Comparison of ENCODE assay signal across 28 cellular contexts in the genomic region with DNA sequence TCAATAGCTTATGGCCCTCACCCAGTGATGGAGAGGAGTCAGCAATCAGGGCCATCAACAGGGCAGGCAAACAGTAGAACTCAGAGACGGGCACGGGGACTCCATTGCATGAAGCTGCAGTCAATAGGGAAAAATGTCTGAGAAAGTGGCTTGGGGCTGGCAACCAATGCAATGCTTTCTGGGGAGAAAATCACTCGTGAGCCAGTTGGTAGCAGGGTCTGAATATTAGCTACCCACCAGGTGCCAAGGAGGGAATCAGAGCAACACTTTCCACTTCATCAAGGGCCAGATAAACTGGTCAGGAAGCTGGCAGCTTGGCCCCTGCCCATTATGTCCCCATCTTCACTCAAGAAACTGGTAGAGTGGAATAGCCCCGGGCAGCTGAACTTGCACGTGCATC.
"Had no signal": no experiment of that assay in that cellular context is flagged by ENCODE, and none has a peak within 500 bp of the region (broad histone marks: within the 10 kb centered on the region; RNA-seq: fewer than 3 reads in every experiment).

No MANE protein-coding gene starts in this region.

- H3K9me3 ChIP-seq: heart left ventricle, left ventricle myocardium inferior, mucosa of descending colon, right atrium auricular region, testis, thyroid gland, transverse colon, upper lobe of left lung, vagina had no signal

- H3K9me3 Mint-ChIP-seq: immature natural killer cell; naive thymus-derived CD8-positive, alpha-beta T cell; stimulated activated memory B cell treated with anti-CD40 and anti-IgM and Interleukin-4, amounts not matched to agents 10 μg/mL and 1 μg/mL and 100 μg/mL, for 72 hours; stimulated activated naive CD8-positive, alpha-beta T cell treated with anti-CD3 and anti-CD28 coated beads, Interleukin-15, amount 100 ng/mL, for 72 hours had no signal

- H3K36me3 ChIP-seq: right atrium auricular region, thyroid gland, transverse colon, vagina had no signal

- H3K27me3 Mint-ChIP-seq: progenitor cell of endocrine pancreas had no signal

- H3K36me3 Mint-ChIP-seq: immature natural killer cell; naive thymus-derived CD8-positive, alpha-beta T cell; stimulated activated memory B cell treated with anti-CD40 and anti-IgM and Interleukin-4, amounts not matched to agents 10 μg/mL and 1 μg/mL and 100 μg/mL, for 72 hours had no signal

- H3K4me3 ChIP-seq: heart left ventricle, left ventricle myocardium inferior, lung, mucosa of descending colon, right atrium auricular region, testis, thyroid gland, transverse colon, upper lobe of left lung, vagina had no signal

- H3K4me3 Mint-ChIP-seq: immature natural killer cell; naive thymus-derived CD8-positive, alpha-beta T cell; nephron; neural crest cell; stimulated activated memory B cell treated with anti-CD40 and anti-IgM and Interleukin-4, amounts not matched to agents 10 μg/mL and 1 μg/mL and 100 μg/mL, for 72 hours; stimulated activated naive CD8-positive, alpha-beta T cell treated with anti-CD3 and anti-CD28 coated beads, Interleukin-15, amount 100 ng/mL, for 72 hours had no signal

- H3K27ac ChIP-seq: heart left ventricle, left ventricle myocardium inferior, parathyroid adenoma, right atrium auricular region, testis, thyroid gland, transverse colon, upper lobe of left lung, vagina had no signal

- DNase-seq: heart left ventricle; hypothalamus; immature natural killer cell; left ventricle myocardium inferior; mesendoderm; midbrain; mucosa of descending colon; naive thymus-derived CD8-positive, alpha-beta T cell; nucleus accumbens; small intestine; stimulated activated CD4-positive, alpha-beta T cell treated with anti-CD3 and anti-CD28 coated beads, Interleukin-1b, Interleukin-23, amount 100 ng/mL, for 48 hours; stimulated activated CD4-positive, alpha-beta T cell treated with anti-CD3 and anti-CD28 coated beads, Interleukin-2, amount 100 ng/mL, for 48 hours; stimulated activated CD4-positive, alpha-beta T cell treated with anti-CD3 and anti-CD28 coated beads, Interleukin-4, amount 100 ng/mL, for 4 hours; stimulated activated CD8-positive, alpha-beta memory T cell treated with anti-CD3 and anti-CD28 coated beads, Interleukin-4, amount 100 ng/mL, for 48 hours; stimulated activated naive CD4-positive, alpha-beta T cell treated with Interleukin-2 at 50 U/mL for 16 hours; stimulated activated naive CD8-positive, alpha-beta T cell treated with anti-CD3 and anti-CD28 coated beads, Interleukin-15, amount 100 ng/mL, for 72 hours; testis; thyroid gland; transverse colon; upper lobe of left lung had no signal

- H3K27ac Mint-ChIP-seq: immature natural killer cell; naive thymus-derived CD8-positive, alpha-beta T cell; nephron; progenitor cell of endocrine pancreas; stimulated activated memory B cell treated with anti-CD40 and anti-IgM and Interleukin-4, amounts not matched to agents 10 μg/mL and 1 μg/mL and 100 μg/mL, for 72 hours had no signal

- H3K4me1 Mint-ChIP-seq: immature natural killer cell; naive thymus-derived CD8-positive, alpha-beta T cell; nephron; neural crest cell; stimulated activated memory B cell treated with anti-CD40 and anti-IgM and Interleukin-4, amounts not matched to agents 10 μg/mL and 1 μg/mL and 100 μg/mL, for 72 hours; stimulated activated naive CD8-positive, alpha-beta T cell treated with anti-CD3 and anti-CD28 coated beads, Interleukin-15, amount 100 ng/mL, for 72 hours had no signal

- H3K4me1 ChIP-seq: heart left ventricle, left ventricle myocardium inferior, parathyroid adenoma, right atrium auricular region, testis, thyroid gland, transverse colon, upper lobe of left lung, vagina had no signal

- H3K27me3 ChIP-seq: right atrium auricular region, testis, thyroid gland, transverse colon, upper lobe of left lung, vagina had no signal
